17 cellular contexts compared by ENCODE assay signal in genomic region chr2:217826505-217826904, GRCh38.
DNase-seq lines count a peak whose midpoint lies in the region; ATAC-seq and TF ChIP-seq lines count a peak whose summit lies in the region.
"Had no signal": no experiment of that assay in that cellular context is flagged by ENCODE, and none has a peak within 500 bp of the region (broad histone marks: within the 10 kb centered on the region; RNA-seq: fewer than 3 reads in every experiment).

No MANE protein-coding gene starts in this region.

- TF ChIP-seq CTCF in left ventricle myocardium inferior (IDR thresholded peaks at IDR 0.05; ENCODE audit: borderline replicate concordance) (no peak), upper lobe of left lung (IDR thresholded peaks at IDR 0.05) (no peak)

- H3K36me3 ChIP-seq in left ventricle myocardium inferior (peaks cover 82% of the 10 kb centered on the region), upper lobe of left lung (peaks cover 22 to 84% (median 48%) of the 10 kb centered on the region in 4 donors)

- H3K9me3 ChIP-seq in left ventricle myocardium inferior (replicated peaks): no peaks in the 10 kb centered on the region
- H3K9me3 ChIP-seq in upper lobe of left lung: no peaks in the 10 kb centered on the region
- H3K9me3 ChIP-seq: pancreas had no signal

- DNase-seq in astrocyte of the hippocampus (ENCODE audit: low read depth, low spot score) (peak; percentile 31), left ventricle myocardium inferior (peak; percentile 82), posterior vena cava (ENCODE audit: low spot score) (peak; percentile 91), upper lobe of left lung (peak in 1 of 2 donors; percentile 77), SKM-1 (lab: John Stamatoyannopoulos, UW; ENCODE audit: unreplicated experiment) (no peak), NCI-H1048 (lab: John Stamatoyannopoulos, UW) (no peak)
- DNase-seq: activated CD4-positive, alpha-beta memory T cell treated with anti-CD3 and anti-CD28 coated beads for 36 hours; activated gamma-delta T cell; brain microvascular endothelial cell; CD4-positive, alpha-beta T cell; HCEC 1CT; NCI-H2081 treated with DMSO at 0.1 percent for 48 hours; NCI-H774; stimulated activated CD4-positive, alpha-beta T cell treated with anti-CD3 and anti-CD28 coated beads, Interleukin-2, amount 100 ng/mL, for 24 hours; T1000 had no signal

- 34 to 69% methylated on average over 6 of the region's 6 CpGs for WGBS in upper lobe of left lung, 2 donors

- H3K4me1 ChIP-seq in left ventricle myocardium inferior: peaks cover 100% of the 10 kb centered on the region
- H3K4me1 ChIP-seq in upper lobe of left lung: peaks cover 47 to 57% (median 50%) of the 10 kb centered on the region in 4 donors

- peak in 1 of 4 donors; percentile 23 for TF ChIP-seq POLR2A in upper lobe of left lung (IDR thresholded peaks at IDR 0.05)

- peak in 1 of 4 donors; percentile 12 for TF ChIP-seq EP300 in upper lobe of left lung (IDR thresholded peaks at IDR 0.05)

- intact Hi-C loops in left ventricle myocardium inferior (cut with micrococcal nuclease) (no loop called here), posterior vena cava (cut with DNase I) (no loop called here)

- H3K27ac ChIP-seq in left ventricle myocardium inferior (replicated peaks) (peak overlapping the region; percentile 95), upper lobe of left lung (peak overlapping the region; percentile 40 to 75 (median 74))
- H3K27ac ChIP-seq: brain microvascular endothelial cell had no signal

- ATAC-seq in upper lobe of left lung (ENCODE audit: low FRiP score in 2 of 2) (peak; percentile 68 to 76), HG02981 (IDR thresholded peaks at IDR 0.05; ENCODE audit: unreplicated experiment) (no peak)

- H3K27me3 ChIP-seq in left ventricle myocardium inferior (ENCODE audit: low read depth): no peaks in the 10 kb centered on the region
- H3K27me3 ChIP-seq in upper lobe of left lung: no peaks in the 10 kb centered on the region
- H3K27me3 ChIP-seq: brain microvascular endothelial cell, pancreas had no signal

- no peak overlapping the region for H3K4me3 ChIP-seq in left ventricle myocardium inferior
- peak overlapping the region in 1 of 4 donors; percentile 22 for H3K4me3 ChIP-seq in upper lobe of left lung
- H3K4me3 ChIP-seq: pancreas had no signal

Comparison
In these comparisons a context has a peak if more than half of its experiments do, and no peak if none do; other contexts are left out.
1. DNase-seq: peak in astrocyte of the hippocampus (single experiment), left ventricle myocardium inferior (single experiment) and posterior vena cava (single experiment); none in SKM-1 (single experiment) and NCI-H1048 (single experiment).